In genomic region chr11:120203626-120204025, GRCh38 we compare ENCODE assay signal across 29 cellular contexts. TPM values are rescaled to one million over a fixed set of nuclear protein-coding genes. Genes with fewer than 3 reads are reported as not detected.
"Had no signal": no experiment of that assay in that cellular context is flagged by ENCODE, and none has a peak within 500 bp of the region (broad histone marks: within the 10 kb centered on the region; RNA-seq: fewer than 3 reads in every experiment).

No MANE protein-coding gene starts in this region.

- H3K4me3 ChIP-seq: cardiac muscle cell, Peyer's patch, SJCRH30 had no signal

- H3K36me3 ChIP-seq: brain microvascular endothelial cell, cardiac muscle cell, Peyer's patch, SJCRH30 had no signal

- H3K9me3 Mint-ChIP-seq: activated B cell treated with CpG ODN at 0.5 μM for 24 hours; activated CD4-positive, alpha-beta T cell treated with anti-CD3 and anti-CD28 coated beads, Interleukin-2, amount 10 ng/mL, durations not matched to agents 24 days and 14 days; activated naive CD4-positive, alpha-beta T cell treated with anti-CD3 and anti-CD28 coated beads, Interleukin-2, amount 50 U/mL, for 24 hours; activated naive CD8-positive, alpha-beta T cell treated with anti-CD3 and anti-CD28 coated beads, Interleukin-2, amount 50 U/mL, for 24 hours; activated T-cell treated with anti-CD3 and anti-CD28 coated beads, Interleukin-2, amount 50 U/mL, for 24 hours; activated T-helper 1 cell treated with anti-CD3 and anti-CD28 coated beads, Interleukin-12 subunit alpha, Interleukin-12 subunit beta, Interleukin-2, Interleukin-4 antibody, amounts not matched to agents 30 ng/mL and 10 ng/mL and 1 ng/mL, durations not matched to agents 14 hours and 24 hours and 36 hours; T-helper 1 cell treated with Interleukin-12 subunit alpha and Interleukin-12 subunit beta and Interleukin-4 antibody, amounts not matched to agents 30 μg/mL and 1 μg/mL, for 36 hours had no signal

- H3K9me3 ChIP-seq: Peyer's patch, SJCRH30, SK-N-SH had no signal

- ATAC-seq: activated CD8-positive, alpha-beta memory T cell treated with anti-CD3 and anti-CD28 coated beads, Interleukin-2, amount 10 ng/mL, durations not matched to agents 7 days and 5 days; activated naive CD8-positive, alpha-beta T cell treated with anti-CD3 and anti-CD28 coated beads, Interleukin-2, amount 50 U/mL, for 24 hours had no signal

- H3K36me3 Mint-ChIP-seq: activated CD8-positive, alpha-beta memory T cell treated with anti-CD3 and anti-CD28 coated beads, Interleukin-2, amount 10 ng/mL, durations not matched to agents 7 days and 5 days; activated naive CD4-positive, alpha-beta T cell treated with anti-CD3 and anti-CD28 coated beads, Interleukin-2, amount 50 U/mL, for 24 hours had no signal

- H3K27me3 ChIP-seq: brain microvascular endothelial cell, Peyer's patch, SJCRH30 had no signal

- H3K27ac Mint-ChIP-seq: activated B cell treated with CpG ODN at 0.5 μM for 24 hours; activated CD4-positive, alpha-beta T cell treated with anti-CD3 and anti-CD28 coated beads, Interleukin-2, amount 10 ng/mL, durations not matched to agents 24 days and 14 days; activated CD8-positive, alpha-beta memory T cell treated with anti-CD3 and anti-CD28 coated beads, Interleukin-2, amount 10 ng/mL, durations not matched to agents 7 days and 5 days; activated naive CD4-positive, alpha-beta T cell treated with anti-CD3 and anti-CD28 coated beads, Interleukin-2, amount 50 U/mL, for 24 hours; activated naive CD8-positive, alpha-beta T cell treated with anti-CD3 and anti-CD28 coated beads, Interleukin-2, amount 50 U/mL, for 24 hours; activated T-cell treated with anti-CD3 and anti-CD28 coated beads, Interleukin-2, amount 50 U/mL, for 24 hours; activated T-helper 1 cell treated with anti-CD3 and anti-CD28 coated beads, Interleukin-12 subunit alpha, Interleukin-12 subunit beta, Interleukin-2, Interleukin-4 antibody, amounts not matched to agents 30 ng/mL and 10 ng/mL and 1 ng/mL, durations not matched to agents 14 hours and 24 hours and 36 hours; T-helper 1 cell treated with Interleukin-12 subunit alpha and Interleukin-12 subunit beta and Interleukin-4 antibody, amounts not matched to agents 30 μg/mL and 1 μg/mL, for 36 hours had no signal

- H3K27ac ChIP-seq: brain microvascular endothelial cell, cardiac muscle cell, KMS-11, Peyer's patch, RWPE1, SJCRH30 had no signal

- H3K4me3 Mint-ChIP-seq: activated B cell treated with CpG ODN at 0.5 μM for 24 hours; activated CD4-positive, alpha-beta T cell treated with anti-CD3 and anti-CD28 coated beads, Interleukin-2, amount 10 ng/mL, durations not matched to agents 24 days and 14 days; activated CD8-positive, alpha-beta memory T cell treated with anti-CD3 and anti-CD28 coated beads, Interleukin-2, amount 10 ng/mL, durations not matched to agents 7 days and 5 days; activated naive CD4-positive, alpha-beta T cell treated with anti-CD3 and anti-CD28 coated beads, Interleukin-2, amount 50 U/mL, for 24 hours; activated naive CD8-positive, alpha-beta T cell treated with anti-CD3 and anti-CD28 coated beads, Interleukin-2, amount 50 U/mL, for 24 hours; activated T-cell treated with anti-CD3 and anti-CD28 coated beads, Interleukin-2, amount 50 U/mL, for 24 hours; activated T-helper 1 cell treated with anti-CD3 and anti-CD28 coated beads, Interleukin-12 subunit alpha, Interleukin-12 subunit beta, Interleukin-2, Interleukin-4 antibody, amounts not matched to agents 30 ng/mL and 10 ng/mL and 1 ng/mL, durations not matched to agents 14 hours and 24 hours and 36 hours; T-helper 1 cell treated with Interleukin-12 subunit alpha and Interleukin-12 subunit beta and Interleukin-4 antibody, amounts not matched to agents 30 μg/mL and 1 μg/mL, for 36 hours had no signal

- H3K4me1 Mint-ChIP-seq: activated B cell treated with CpG ODN at 0.5 μM for 24 hours; activated CD8-positive, alpha-beta memory T cell treated with anti-CD3 and anti-CD28 coated beads, Interleukin-2, amount 10 ng/mL, durations not matched to agents 7 days and 5 days; activated naive CD4-positive, alpha-beta T cell treated with anti-CD3 and anti-CD28 coated beads, Interleukin-2, amount 50 U/mL, for 24 hours; activated naive CD8-positive, alpha-beta T cell treated with anti-CD3 and anti-CD28 coated beads, Interleukin-2, amount 50 U/mL, for 24 hours had no signal

- DNase-seq: activated B cell treated with CpG ODN at 0.5 μM for 24 hours; activated CD4-positive, alpha-beta T cell treated with anti-CD3 and anti-CD28 coated beads for 1 hour; activated CD4-positive, alpha-beta T cell treated with anti-CD3 and anti-CD28 coated beads, Interleukin-2, amount 10 ng/mL, durations not matched to agents 24 days and 14 days; activated CD4-positive, alpha-beta T cell treated with anti-CD3 and anti-CD28 coated beads, Interleukin-2, amount 50 U/mL, for 48 hours; activated CD8-positive, alpha-beta memory T cell treated with anti-CD3 and anti-CD28 coated beads, Interleukin-2, amount 10 ng/mL, durations not matched to agents 7 days and 5 days; activated effector memory CD4-positive, alpha-beta T cell treated with Interleukin-2 at 50 U/mL for 16 hours; activated naive CD4-positive, alpha-beta T cell; activated naive CD8-positive, alpha-beta T cell treated with anti-CD3 and anti-CD28 coated beads, Interleukin-2, amount 50 U/mL, for 24 hours; activated T-cell treated with anti-CD3 and anti-CD28 coated beads, Interleukin-2, amount 50 U/mL, for 24 hours; brain microvascular endothelial cell; MV-4-11; NCI-H1092 treated with DMSO at 0.1 percent for 48 hours; NCI-H1436; NCI-H1694 treated with DMSO at 0.1 percent for 48 hours; NCI-H2029 treated with DMSO at 0.1 percent for 48 hours; NCI-H510A treated with DMSO at 0.1 percent for 48 hours; NCI-H69; NK-92 treated with Interleukin-12 subunit alpha and Interleukin-12 subunit beta, amount 100 ng/mL, for 24 hours; Peyer's patch; Right ventricle myocardium superior; SJCRH30; SK-N-SH had no signal

RNA-seq across cellular contexts. Expression of gene POU2F3, which starts 36.3 kb away (rescaled TPM):
- total RNA-seq: activated B cell treated with CpG ODN at 0.5 μM for 24 hours; activated CD4-positive, alpha-beta T cell treated with anti-CD3 and anti-CD28 coated beads, Interleukin-2, amount 10 ng/mL, durations not matched to agents 24 days and 14 days; activated CD8-positive, alpha-beta memory T cell treated with anti-CD3 and anti-CD28 coated beads, Interleukin-2, amount 10 ng/mL, durations not matched to agents 7 days and 5 days; MCF 10A; Right ventricle myocardium superior; SJCRH30 had no signal
